11 cellular contexts compared by ENCODE assay signal in genomic region chr12:80777587-80777986, GRCh38.
DNase-seq lines count a peak whose midpoint lies in the region; ATAC-seq and TF ChIP-seq lines count a peak whose summit lies in the region.
"Had no signal": no experiment of that assay in that cellular context is flagged by ENCODE, and none has a peak within 500 bp of the region (broad histone marks: within the 10 kb centered on the region; RNA-seq: fewer than 3 reads in every experiment).

No MANE protein-coding gene starts in this region.

- peak overlapping the region; percentile 38 for H3K4me2 ChIP-seq in mammary epithelial cell (ENCODE audit: insufficient read depth, low read depth, low read length)

- ATAC-seq in heart left ventricle, result peak in 1 of 4 donors; percentile 24
- peak; percentile 28 for ATAC-seq in aorta (ENCODE audit: low FRiP score)
- ATAC-seq: activated CD8-positive, alpha-beta T cell treated with anti-CD3 and anti-CD28 coated beads, Interleukin-2, amount 10 ng/mL, durations not matched to agents 7 days and 5 days had no signal

- DNase-seq in heart left ventricle (no peak), cardiac septum (ENCODE audit: low spot score) (no peak), mammary epithelial cell (no peak), lung microvascular endothelial cell (ENCODE audit: low read depth in 2 of 2) (peak; percentile 41 to 67), aorta (no peak), retina (no peak), NCI-H187 treated with DMSO at 0.1 percent for 48 hours (lab: John Stamatoyannopoulos, UW) (no peak), DMS114 treated with DMSO at 0.1 percent for 48 hours (lab: John Stamatoyannopoulos, UW; ENCODE audit: unreplicated experiment) (no peak)
- DNase-seq: activated CD8-positive, alpha-beta T cell treated with anti-CD3 and anti-CD28 coated beads, Interleukin-2, amount 10 ng/mL, durations not matched to agents 7 days and 5 days; cortex of kidney had no signal

- no peak for TF ChIP-seq POLR2A in heart left ventricle (IDR thresholded peaks at IDR 0.05)

- intact Hi-C loops in heart left ventricle (cut with DNase I) (loop anchor here in 2 of 10 donors (10.0 kb wide), 1 partner anchor 167 kb away; no protein-coding TSS in a partner anchor), cardiac septum (cut with DNase I) (no loop called here), mammary epithelial cell (cut with micrococcal nuclease) (no loop called here), aorta (cut with DNase I) (no loop called here)

- in situ Hi-C loops in mammary epithelial cell (cut with MboI; ENCODE audit: low sequenced_read_pairs in 2 of 2), result no loop called here

- TSS peak; percentile 65 for BruUV-seq in mammary epithelial cell (replicated peaks; lab: Mats Ljungman, UMichigan)

- H3K79me2 ChIP-seq in mammary epithelial cell (ENCODE audit: insufficient read depth, low read length), result no peaks in the 10 kb centered on the region

- H3K4me1 ChIP-seq in heart left ventricle (peaks cover 0 to 15% (median 10%) of the 10 kb centered on the region in 12 donors), mammary epithelial cell (ENCODE audit: insufficient read depth, low read length) (peaks cover 22% of the 10 kb centered on the region), aorta (ENCODE audit: control insufficient read depth in 1 of 2, insufficient read depth in 2 of 2, low read length in 2 of 2) (peaks cover 0 to 4% of the 10 kb centered on the region in 2 donors)

- dilution Hi-C loops in mammary epithelial cell (cut with HindIII; ENCODE audit: low sequenced_read_pairs), result no loop called here

- H3K27me3 ChIP-seq in heart left ventricle, result no peaks in the 10 kb centered on the region
- no peaks in the 10 kb centered on the region for H3K27me3 ChIP-seq in mammary epithelial cell (ENCODE audit: insufficient read depth, low read length)
- H3K27me3 ChIP-seq in aorta (ENCODE audit: control insufficient read depth in 1 of 2, insufficient read depth in 2 of 2, low read length in 1 of 2), result no peaks in the 10 kb centered on the region
- H3K27me3 ChIP-seq: Peyer's patch had no signal

- WGBS in heart left ventricle, 4 donors, result 56 to 66% (median 63%) methylated on average over 4 of the region's 4 CpGs
- 87% methylated on average over 4 of the region's 4 CpGs for WGBS in mammary epithelial cell (ENCODE audit: low coverage, missing lambda C conversion rate)
- WGBS in aorta, 2 donors, result 63% methylated on average over 4 of the region's 4 CpGs

- H3K27ac ChIP-seq in heart left ventricle (peak overlapping the region in 10 of 12 donors; percentile 27 to 71 (median 50)), mammary epithelial cell (ENCODE audit: insufficient read depth, low read depth, low read length) (peak overlapping the region; percentile 62), aorta (ENCODE audit: low read depth in 1 of 2, low read length in 2 of 2) (peak overlapping the region in 1 of 2 donors; percentile 43)

- H3K9me3 ChIP-seq in heart left ventricle (peaks cover 0 to 14% (median 0%) of the 10 kb centered on the region in 12 donors), mammary epithelial cell (replicated peaks; ENCODE audit: insufficient read depth, low read length) (peaks cover 3% of the 10 kb centered on the region), aorta (ENCODE audit: control insufficient read depth, low read length) (no peaks in the 10 kb centered on the region)
- H3K9me3 ChIP-seq: Peyer's patch had no signal

- H3K36me3 ChIP-seq in heart left ventricle (no peaks in the 10 kb centered on the region), mammary epithelial cell (ENCODE audit: insufficient read depth, low read length) (no peaks in the 10 kb centered on the region), aorta (ENCODE audit: control insufficient read depth in 1 of 2, insufficient read depth in 2 of 2, low read length in 1 of 2) (no peaks in the 10 kb centered on the region)
- H3K36me3 ChIP-seq: Peyer's patch had no signal

- H2AFZ ChIP-seq in mammary epithelial cell (ENCODE audit: low read depth, low read length), result peak overlapping the region; percentile 8

- no peak overlapping the region for H3K4me3 ChIP-seq in heart left ventricle
- no peak overlapping the region for H3K4me3 ChIP-seq in mammary epithelial cell (replicated peaks in 1 of 3; ENCODE audit: insufficient read depth in 1 of 3, low read depth in 2 of 3, low read length in 3 of 3)
- no peak overlapping the region for H3K4me3 ChIP-seq in aorta (ENCODE audit: low read length in 2 of 2)
- H3K4me3 ChIP-seq: Peyer's patch had no signal

- CTCF ChIA-PET in mammary epithelial cell (lab: Charles Lee; ENCODE audit: low non-redundant PET), result interaction anchor here (1.1 kb wide), 1 partner anchor 60 kb away, joined by 3 read pairs; no protein-coding TSS in a partner anchor

- TF ChIP-seq CTCF in heart left ventricle (IDR thresholded peaks at IDR 0.05), result no peak
- no peak for TF ChIP-seq CTCF in mammary epithelial cell (conservative IDR thresholded peaks at IDR 0.05 in 1 of 2, IDR thresholded peaks at IDR 0.05 in 1 of 2; ENCODE audit: extremely low read depth in 1 of 2, insufficient read depth in 1 of 2, low read depth in 1 of 2, low read length in 2 of 2)

- H4K20me1 ChIP-seq in mammary epithelial cell (ENCODE audit: insufficient read depth, low read length), result no peaks in the 10 kb centered on the region

- no peak overlapping the region for H3K9ac ChIP-seq in mammary epithelial cell (ENCODE audit: insufficient read depth, low read length)

Comparison
In these comparisons a context has a peak if more than half of its experiments do, and no peak if none do; other contexts are left out.
1. DNase-seq: peak in lung microvascular endothelial cell (2 of 2); none in heart left ventricle (0 of 5), cardiac septum (single experiment), mammary epithelial cell (single experiment), aorta (0 of 2), retina (single experiment), NCI-H187 treated with DMSO at 0.1 percent for 48 hours (single experiment) and DMS114 treated with DMSO at 0.1 percent for 48 hours (single experiment).